In the genomic region with DNA sequence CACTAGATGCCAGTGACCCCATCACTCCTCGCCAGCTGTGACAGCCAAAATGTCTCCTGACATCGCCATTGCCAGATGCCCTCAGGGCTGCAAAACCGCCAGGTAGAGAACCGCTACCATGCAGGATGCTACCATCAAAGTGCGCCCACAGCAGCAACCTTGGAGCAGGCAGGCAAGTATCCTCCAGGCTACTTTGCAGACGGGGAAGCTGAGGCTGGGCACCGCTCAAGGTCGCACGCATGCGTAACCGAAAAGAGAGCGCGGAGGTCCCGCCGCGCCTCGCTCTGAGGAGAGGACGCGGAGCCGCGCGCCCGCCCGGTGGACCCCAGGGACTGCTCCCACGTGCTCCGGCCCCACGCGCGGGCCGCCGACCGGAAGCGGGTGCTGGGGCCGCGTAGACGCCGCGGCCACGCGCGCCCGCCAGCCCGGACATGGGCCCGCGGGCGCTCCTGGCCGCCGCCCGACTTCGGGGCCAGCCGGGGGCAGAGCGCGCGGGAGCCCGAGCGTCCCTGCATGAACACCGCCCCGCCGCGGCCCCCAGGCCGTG, we compare ENCODE assay signal across 8 cellular contexts. TPM values are rescaled to one million over a fixed set of nuclear protein-coding genes. Genes with fewer than 3 reads are reported as not detected.
DNase-seq lines count a peak whose midpoint lies in the region; ATAC-seq, FAIRE-seq and TF ChIP-seq lines count a peak whose summit lies in the region.

A gene with protein sequence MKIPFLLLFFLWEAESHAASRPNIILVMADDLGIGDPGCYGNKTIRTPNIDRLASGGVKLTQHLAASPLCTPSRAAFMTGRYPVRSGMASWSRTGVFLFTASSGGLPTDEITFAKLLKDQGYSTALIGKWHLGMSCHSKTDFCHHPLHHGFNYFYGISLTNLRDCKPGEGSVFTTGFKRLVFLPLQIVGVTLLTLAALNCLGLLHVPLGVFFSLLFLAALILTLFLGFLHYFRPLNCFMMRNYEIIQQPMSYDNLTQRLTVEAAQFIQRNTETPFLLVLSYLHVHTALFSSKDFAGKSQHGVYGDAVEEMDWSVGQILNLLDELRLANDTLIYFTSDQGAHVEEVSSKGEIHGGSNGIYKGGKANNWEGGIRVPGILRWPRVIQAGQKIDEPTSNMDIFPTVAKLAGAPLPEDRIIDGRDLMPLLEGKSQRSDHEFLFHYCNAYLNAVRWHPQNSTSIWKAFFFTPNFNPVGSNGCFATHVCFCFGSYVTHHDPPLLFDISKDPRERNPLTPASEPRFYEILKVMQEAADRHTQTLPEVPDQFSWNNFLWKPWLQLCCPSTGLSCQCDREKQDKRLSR (plus strand): TSS at position 282 of the 547 bp plus-strand sequence. CDS start 105,488 bp downstream, outside the sequence.

- H3K36me3 ChIP-seq in SJCRH30 = no peaks in the 10 kb centered on the region
- no peaks in the 10 kb centered on the region for H3K36me3 ChIP-seq in iPS-18a (ENCODE audit: control insufficient read depth, low read depth, low read length)

- peak within 1 kb of the TSS; percentile 68 for H3K9ac ChIP-seq in iPS-18a (ENCODE audit: low read length)

- H3K4me3 ChIP-seq in AG09309 (ENCODE audit: control insufficient read depth, low read depth, low read length) (peak within 1 kb of the TSS; percentile 92), SJCRH30 (peak within 1 kb of the TSS; percentile 71), astrocyte of the cerebellum (ENCODE audit: low read depth, low read length) (peak within 1 kb of the TSS; percentile 91), iPS-18a (ENCODE audit: low read length) (peak within 1 kb of the TSS; percentile 98), skeletal muscle cell (ENCODE audit: low read depth, low read length) (peak within 1 kb of the TSS; percentile 82)

- no peak for FAIRE-seq in GM19239 (lab: Jason Lieb, UNC)

- H3K9me3 ChIP-seq in SJCRH30 (replicated peaks) (no peaks in the 10 kb centered on the region), iPS-18a (ENCODE audit: control insufficient read depth, low read depth, low read length) (no peaks in the 10 kb centered on the region)

- in situ Hi-C loops in astrocyte of the cerebellum (cut with HindIII; ENCODE audit: low sequenced_read_pairs) = no loop called here

- H3K27ac ChIP-seq in SJCRH30 (peak within 1 kb of the TSS; percentile 82), iPS-18a (ENCODE audit: low read length) (no peak within 1 kb of the TSS)

- TF ChIP-seq CTCF in AG09309 (IDR thresholded peaks at IDR 0.05; ENCODE audit: control insufficient read depth, insufficient read depth, low read depth, low read length, missing control alignments) = no peak
- no peak for TF ChIP-seq CTCF in astrocyte of the cerebellum (IDR thresholded peaks at IDR 0.05; ENCODE audit: low read depth, low read length, missing control alignments)

- H3K4me1 ChIP-seq in SJCRH30 (peaks cover 4% of the 10 kb centered on the region), iPS-18a (ENCODE audit: control insufficient read depth, low read depth, low read length) (peaks cover 4% of the 10 kb centered on the region)

- ATAC-seq in GM18909 (IDR thresholded peaks at IDR 0.05; ENCODE audit: poor library complexity, unreplicated experiment) = peak; percentile 59
- ATAC-seq in HG03139 (IDR thresholded peaks at IDR 0.05; ENCODE audit: unreplicated experiment) = peak; percentile 39

- H3K27me3 ChIP-seq in SJCRH30 (no peaks in the 10 kb centered on the region), iPS-18a (ENCODE audit: control insufficient read depth, insufficient read depth, low read length) (no peaks in the 10 kb centered on the region)

- DNase-seq in AG09309 (ENCODE audit: low read depth) (no peak), SJCRH30 (peak; percentile 51 to 62), astrocyte of the cerebellum (ENCODE audit: low read depth) (no peak), skeletal muscle cell (ENCODE audit: low read depth) (no peak), GM19239 (ENCODE audit: insufficient read length, low spot score) (no peak)

RNA-seq across cellular contexts. Expression of the gene that starts here (rescaled TPM):
- 7.7 and 7.8 TPM in 2 replicates for total RNA-seq in SJCRH30 (2014; rRNA removed; shearing (Covaris generic))

Comparison
In these comparisons a context has a peak if more than half of its experiments do, and no peak if none do; other contexts are left out.
1. DNase-seq: peak in SJCRH30 (2 of 2); none in AG09309 (single experiment), astrocyte of the cerebellum (single experiment), skeletal muscle cell (single experiment) and GM19239 (single experiment).
2. Peak in every context shown above with its lines, with median percentiles within 50 percentile points of each other: H3K4me3 ChIP-seq.